16 cellular contexts compared by ENCODE assay signal in the genomic region with DNA sequence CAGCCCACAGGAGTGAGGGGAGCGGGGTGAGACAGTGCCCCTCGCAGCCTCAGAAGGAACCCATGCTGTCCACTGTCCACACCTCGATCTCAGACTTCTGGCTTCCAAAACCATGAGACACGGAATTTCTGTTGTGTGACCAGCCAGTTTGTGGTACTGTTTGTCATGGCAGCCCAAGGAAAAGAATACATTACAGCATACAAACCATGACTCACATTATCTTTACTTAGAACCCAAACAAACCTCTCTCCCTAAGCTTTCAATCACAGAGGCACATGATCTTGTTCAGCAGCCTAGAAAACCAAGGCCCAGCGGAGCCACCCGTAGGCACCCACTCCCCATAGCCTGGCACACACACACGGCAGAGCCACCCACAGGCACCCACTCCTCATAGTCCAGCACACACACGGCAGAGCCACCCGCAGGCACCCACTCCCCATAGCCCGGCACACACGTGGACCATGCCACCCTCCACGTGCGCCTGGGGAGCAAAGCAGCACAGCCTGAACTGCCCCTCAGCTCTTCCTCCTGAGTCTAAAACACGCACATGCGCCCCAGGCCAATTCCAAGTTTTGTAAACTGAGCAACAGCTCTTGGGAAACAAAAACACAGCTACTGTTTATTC. TPM values are rescaled to one million over a fixed set of nuclear protein-coding genes. Genes with fewer than 3 reads are reported as not detected.
DNase-seq lines count a peak whose midpoint lies in the region; FAIRE-seq and TF ChIP-seq lines count a peak whose summit lies in the region.
"Had no signal": no experiment of that assay in that cellular context is flagged by ENCODE, and none has a peak within 500 bp of the region (broad histone marks: within the 10 kb centered on the region; RNA-seq: fewer than 3 reads in every experiment).

No MANE protein-coding gene starts in this region.

- no peaks in the 10 kb centered on the region for H3K4me1 ChIP-seq in kidney (ENCODE audit: control insufficient read depth in 1 of 2, insufficient read depth in 1 of 2, low read depth in 1 of 2, low read length in 2 of 2)
- H3K4me1 ChIP-seq: prostate gland had no signal

- peaks cover 7% of the 10 kb centered on the region for H3K4me1 Mint-ChIP-seq in MCF 10A (ENCODE audit: insufficient read depth, unreplicated experiment)

- H3K9ac ChIP-seq in kidney (ENCODE audit: low read length in 2 of 2) = no peak overlapping the region

- DNase-seq in T47D (ENCODE audit: low read depth in 1 of 2, low spot score in 1 of 2) = peak; percentile 55 to 61
- DNase-seq in MCF 10A (ENCODE audit: unreplicated experiment) = no peak
- peak; percentile 41 for DNase-seq in NCI-H69 (lab: John Stamatoyannopoulos, UW)
- peak; percentile 37 for DNase-seq in kidney
- DNase-seq in NCI-H1694 (lab: John Stamatoyannopoulos, UW) = no peak
- no peak for DNase-seq in RWPE1 (ENCODE audit: low spot score)
- DNase-seq in nucleus accumbens (lab: John Stamatoyannopoulos, UW) = no peak
- no peak for DNase-seq in occipital lobe (lab: John Stamatoyannopoulos, UW)
- DNase-seq: activated gamma-delta T cell treated with Interleukin-2 at 50 U/mL for 16 hours; foreskin fibroblast; NCI-H82; RPMI8226; stimulated activated naive CD4-positive, alpha-beta T cell treated with Interleukin-2 at 50 U/mL for 16 hours had no signal

- FAIRE-seq in kidney (lab: Jason Lieb, UNC) = no peak
- FAIRE-seq: colon had no signal

- H3K9me3 ChIP-seq in kidney (ENCODE audit: control insufficient read depth in 1 of 2, low read length in 2 of 2) = peaks cover 2 to 10% of the 10 kb centered on the region in 2 donors
- H3K9me3 ChIP-seq: prostate gland had no signal

- no peak overlapping the region for H3K27ac ChIP-seq in kidney (ENCODE audit: low read depth in 2 of 2, low read length in 2 of 2)
- no peak overlapping the region for H3K27ac ChIP-seq in RWPE1
- H3K27ac ChIP-seq: prostate gland had no signal

- no peak overlapping the region for H3K4me3 Mint-ChIP-seq in MCF 10A (ENCODE audit: unreplicated experiment)

- intact Hi-C loops in MCF 10A (cut with micrococcal nuclease) (no loop called here), kidney (cut with DNase I) (no loop called here)

- H3K27ac Mint-ChIP-seq in MCF 10A (ENCODE audit: low read depth, unreplicated experiment) = no peak overlapping the region

- H3K36me3 Mint-ChIP-seq in MCF 10A (ENCODE audit: insufficient read depth, unreplicated experiment) = no peaks in the 10 kb centered on the region

- no TSS peak for BruUV-seq in MCF 10A (replicated peaks; lab: Mats Ljungman, UMichigan)

- peaks cover 45% of the 10 kb centered on the region for H3K27me3 Mint-ChIP-seq in MCF 10A (ENCODE audit: insufficient read depth, unreplicated experiment)

- no peaks in the 10 kb centered on the region for H3K36me3 ChIP-seq in kidney (ENCODE audit: control insufficient read depth in 1 of 2, insufficient read depth in 2 of 2, low read length in 2 of 2)
- H3K36me3 ChIP-seq: prostate gland had no signal

- H3K9me3 Mint-ChIP-seq in MCF 10A (ENCODE audit: unreplicated experiment) = peaks cover 25% of the 10 kb centered on the region

- CTCF ChIA-PET in MCF 10A (lab: Yijun Ruan, JAX) = interaction anchor here (0.6 kb wide), 1 partner anchor 28 kb away, joined by 4 read pairs; no protein-coding TSS in a partner anchor
- CTCF ChIA-PET in RWPE1 (lab: Yijun Ruan, JAX) = no interaction called here

- in situ Hi-C loops in T47D (cut with HindIII; ENCODE audit: low pct_unique_long_range_greater_than_20kb, low sequenced_read_pairs) = no loop called here

- no peak overlapping the region for H3K4me3 ChIP-seq in kidney (ENCODE audit: low read length in 2 of 2)
- H3K4me3 ChIP-seq: prostate gland had no signal

- TF ChIP-seq CTCF in MCF 10A (IDR thresholded peaks at IDR 0.05; ENCODE audit: unreplicated experiment) (no peak), kidney (IDR thresholded peaks at IDR 0.05; ENCODE audit: borderline replicate concordance, extremely low read depth, insufficient read depth) (no peak), RWPE1 (conservative IDR thresholded peaks at IDR 0.05; ENCODE audit: low read depth) (no peak)

- POLR2A ChIA-PET in MCF 10A (lab: Yijun Ruan, JAX) = no interaction called here
- POLR2A ChIA-PET in RWPE1 (lab: Yijun Ruan, JAX; ENCODE audit: low non-redundant PET) = interaction anchor here (0.6 kb wide), 1 partner anchor 33 kb away, joined by 3 read pairs; no protein-coding TSS in a partner anchor

RNA-seq across cellular contexts. Expression of a gene that starts 0.5 kb away (rescaled TPM):
- total RNA-seq in MCF 10A (2022) (not detected in 2 replicates), kidney (not detected), occipital lobe (not detected)
- polyA plus RNA-seq in kidney (ENCODE audit: insufficient read depth, low read depth, low replicate concordance) = not detected
- total RNA-seq: prostate gland, urinary bladder had no signal
- polyA plus RNA-seq: urinary bladder had no signal

RNA-seq across cellular contexts. Expression of a gene that starts 7.3 kb away (rescaled TPM):
- not detected in 2 replicates for total RNA-seq in MCF 10A (2022)
- not detected for total RNA-seq in kidney
- polyA plus RNA-seq in kidney (ENCODE audit: insufficient read depth, low read depth, low replicate concordance) = not detected
- total RNA-seq in occipital lobe = not detected
- total RNA-seq: prostate gland, urinary bladder had no signal
- polyA plus RNA-seq: urinary bladder had no signal

RNA-seq across cellular contexts. Expression of a gene that starts 14.5 kb away (rescaled TPM):
- not detected in 2 replicates for total RNA-seq in MCF 10A (2022)
- total RNA-seq in kidney = not detected
- not detected for polyA plus RNA-seq in kidney (ENCODE audit: insufficient read depth, low read depth, low replicate concordance)
- total RNA-seq in occipital lobe = not detected
- total RNA-seq: prostate gland, urinary bladder had no signal
- polyA plus RNA-seq: urinary bladder had no signal

RNA-seq across cellular contexts. Expression of a gene that starts 19.2 kb away (rescaled TPM):
- total RNA-seq in MCF 10A (2022) = not detected in 2 replicates
- not detected for total RNA-seq in kidney
- not detected for polyA plus RNA-seq in kidney (ENCODE audit: insufficient read depth, low read depth, low replicate concordance)
- not detected for total RNA-seq in occipital lobe
- total RNA-seq: prostate gland, urinary bladder had no signal
- polyA plus RNA-seq: urinary bladder had no signal

RNA-seq across cellular contexts. Expression of a gene that starts 21.8 kb away (rescaled TPM):
- total RNA-seq in MCF 10A (2022) (not detected in 2 replicates), kidney (not detected), occipital lobe (not detected)
- not detected for polyA plus RNA-seq in kidney (ENCODE audit: insufficient read depth, low read depth, low replicate concordance)
- total RNA-seq: prostate gland, urinary bladder had no signal
- polyA plus RNA-seq: urinary bladder had no signal

Comparison
In these comparisons a context has a peak if more than half of its experiments do, and no peak if none do; other contexts are left out.
1. DNase-seq: peak in T47D (2 of 2), NCI-H69 (single experiment) and kidney (single experiment); none in MCF 10A (single experiment), NCI-H1694 (single experiment), RWPE1 (single experiment), nucleus accumbens (0 of 56) and occipital lobe (single experiment).